Comparison of ENCODE assay signal across 24 cellular contexts in the genomic region with DNA sequence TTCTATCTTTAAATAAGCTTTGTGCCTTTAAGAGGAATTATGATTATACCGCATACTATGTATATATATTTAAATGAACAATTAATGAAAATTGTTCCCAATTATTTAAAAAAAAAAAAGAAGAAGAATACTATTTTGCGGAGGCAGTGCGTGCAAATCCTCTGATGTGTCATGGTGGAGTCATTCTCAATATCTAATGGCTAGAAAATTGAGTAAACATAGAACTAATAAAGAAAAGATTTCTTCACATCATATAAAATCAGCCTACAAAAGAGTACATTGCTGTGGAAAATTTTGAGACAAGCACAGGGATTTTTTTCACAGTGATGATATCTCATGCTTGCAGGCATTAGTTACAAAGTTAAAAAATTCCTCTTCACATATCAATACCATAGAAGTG. TPM values are rescaled to one million over a fixed set of nuclear protein-coding genes. Genes with fewer than 3 reads are reported as not detected.
"Had no signal": no experiment of that assay in that cellular context is flagged by ENCODE, and none has a peak within 500 bp of the region (broad histone marks: within the 10 kb centered on the region; RNA-seq: fewer than 3 reads in every experiment).

No MANE protein-coding gene starts in this region.

- ATAC-seq: activated T-cell treated with anti-CD3 and anti-CD28 coated beads, Interleukin-2, amount 50 U/mL, for 4 hours; naive thymus-derived CD8-positive, alpha-beta T cell; sciatic nerve; stimulated activated naive B cell treated with anti-CD40 and anti-IgM and Interleukin-4, amounts not matched to agents 10 μg/mL and 1 μg/mL and 100 μg/mL, for 72 hours had no signal

- H3K4me3 ChIP-seq: hepatocyte, left ventricle myocardium inferior, neural progenitor cell, transverse colon had no signal

- DNase-seq: activated CD4-positive, alpha-beta T cell treated with anti-CD3 and anti-CD28 coated beads, Interleukin-2, amount 50 U/mL, for 4 hours; activated CD8-positive, alpha-beta memory T cell treated with anti-CD3 and anti-CD28 coated beads, Interleukin-2, amount 50 U/mL, for 48 hours; activated naive CD4-positive, alpha-beta T cell treated with Interleukin-2 at 50 U/mL for 16 hours; activated naive CD8-positive, alpha-beta T cell treated with anti-CD3 and anti-CD28 coated beads for 36 hours; activated T-cell treated with anti-CD3 and anti-CD28 coated beads, Interleukin-2, amount 50 U/mL, for 4 hours; cortex of kidney; endodermal cell; foreskin fibroblast; left ventricle myocardium inferior; naive thymus-derived CD8-positive, alpha-beta T cell; posterior cingulate gyrus; stimulated activated CD4-positive, alpha-beta T cell treated with anti-CD3 and anti-CD28 coated beads, Interleukin-2, amount 100 ng/mL, for 48 hours; stimulated activated CD8-positive, alpha-beta memory T cell treated with anti-CD3 and anti-CD28 coated beads, Interleukin-4, amount 100 ng/mL, for 48 hours; stimulated activated naive B cell treated with anti-CD40 and anti-IgM and Interleukin-4, amounts not matched to agents 10 μg/mL and 1 μg/mL and 100 μg/mL, for 72 hours; transverse colon had no signal

- H3K27ac ChIP-seq: hepatocyte, left ventricle myocardium inferior, neural progenitor cell, transverse colon had no signal

- H3K4me2 ChIP-seq: hepatocyte, neural progenitor cell had no signal

- FAIRE-seq: astrocyte, TTC549, urothelium cell line had no signal

- H3K9me3 ChIP-seq: left ventricle myocardium inferior, transverse colon had no signal

RNA-seq across cellular contexts. Expression of gene EREG, which starts 2.6 kb away (rescaled TPM):
- total RNA-seq: activated CD8-positive, alpha-beta memory T cell treated with anti-CD3 and anti-CD28 coated beads for 36 hours; activated naive CD8-positive, alpha-beta T cell treated with anti-CD3 and anti-CD28 coated beads for 36 hours; activated T-helper 2 cell treated with anti-CD3 and anti-CD28 coated beads, Interferon-gamma antibody, Interleukin-2, Interleukin-4, amounts not matched to agents 10 μg/mL and 5 μg/mL and 100 μg/mL, durations not matched to agents 14 hours and 24 hours and 36 hours; left ventricle myocardium inferior; lung microvascular endothelial cell; naive thymus-derived CD8-positive, alpha-beta T cell had no signal
- polyA plus RNA-seq: naive thymus-derived CD8-positive, alpha-beta T cell had no signal

RNA-seq across cellular contexts. Expression of gene EPGN, which starts 54.1 kb away (rescaled TPM):
- total RNA-seq: activated CD8-positive, alpha-beta memory T cell treated with anti-CD3 and anti-CD28 coated beads for 36 hours; activated naive CD8-positive, alpha-beta T cell treated with anti-CD3 and anti-CD28 coated beads for 36 hours; activated T-helper 2 cell treated with anti-CD3 and anti-CD28 coated beads, Interferon-gamma antibody, Interleukin-2, Interleukin-4, amounts not matched to agents 10 μg/mL and 5 μg/mL and 100 μg/mL, durations not matched to agents 14 hours and 24 hours and 36 hours; endodermal cell; left ventricle myocardium inferior; lung microvascular endothelial cell; transverse colon had no signal
